In the genomic region with DNA sequence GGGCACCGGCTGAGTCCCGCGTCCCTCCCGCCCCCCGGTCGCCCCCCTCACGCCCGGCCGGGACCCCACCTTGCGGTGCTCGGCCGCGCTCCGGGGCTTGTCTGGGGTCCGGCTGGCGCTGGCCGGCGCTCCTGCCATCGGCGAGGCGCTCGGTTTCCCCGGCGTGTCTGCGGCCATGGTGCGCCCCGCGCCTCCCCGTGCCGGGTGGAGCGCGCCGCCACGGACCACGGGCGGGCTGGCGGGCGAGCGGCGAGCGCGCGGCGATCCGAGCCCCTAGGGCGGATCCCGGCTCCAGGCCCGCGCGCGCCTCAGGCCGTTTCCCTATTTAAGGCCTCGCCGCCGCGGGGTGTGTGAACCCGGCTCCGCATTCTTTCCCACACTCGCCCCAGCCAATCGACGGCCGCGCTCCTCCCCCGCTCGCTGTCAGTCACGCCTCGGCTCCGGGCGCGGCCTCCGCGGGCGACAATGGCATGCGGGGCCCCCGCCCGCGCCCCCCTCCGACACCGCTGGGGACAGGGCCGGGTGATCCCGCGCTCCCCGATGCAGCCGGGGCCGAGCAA, we compare ENCODE assay signal across 8 cellular contexts. TPM values are rescaled to one million over a fixed set of nuclear protein-coding genes. Genes with fewer than 3 reads are reported as not detected.
DNase-seq lines count a peak whose midpoint lies in the region; FAIRE-seq and TF ChIP-seq lines count a peak whose summit lies in the region.

A gene with protein sequence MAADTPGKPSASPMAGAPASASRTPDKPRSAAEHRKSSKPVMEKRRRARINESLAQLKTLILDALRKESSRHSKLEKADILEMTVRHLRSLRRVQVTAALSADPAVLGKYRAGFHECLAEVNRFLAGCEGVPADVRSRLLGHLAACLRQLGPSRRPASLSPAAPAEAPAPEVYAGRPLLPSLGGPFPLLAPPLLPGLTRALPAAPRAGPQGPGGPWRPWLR (minus strand): TSS at position 301 of the 560 bp plus-strand sequence. CDS start 124 bp downstream, at position 177.

- no peak for FAIRE-seq in kidney (lab: Jason Lieb, UNC)

- DNase-seq in NCI-H2029 (lab: John Stamatoyannopoulos, UW) (peak; percentile 22), NCI-H2029 treated with DMSO at 0.1 percent for 48 hours (lab: John Stamatoyannopoulos, UW) (no peak), NB4 (ENCODE audit: low read depth) (peak; percentile 37), choroid plexus epithelial cell (ENCODE audit: low read depth) (peak; percentile 95), kidney (peak; percentile 97), smooth muscle cell (lab: John Stamatoyannopoulos, UW; ENCODE audit: unreplicated experiment) (peak; percentile 89), SKM-1 (lab: John Stamatoyannopoulos, UW; ENCODE audit: unreplicated experiment) (no peak)

- H2AFZ ChIP-seq in smooth muscle cell (ENCODE audit: low read depth), result peak within 1 kb of the TSS; percentile 58

- no peaks in the 10 kb centered on the region for H3F3A ChIP-seq in smooth muscle cell (ENCODE audit: low read depth)

- H3K27ac ChIP-seq in kidney (ENCODE audit: low read depth in 2 of 2, low read length in 2 of 2) (peak within 1 kb of the TSS; percentile 90 to 97), smooth muscle cell (ENCODE audit: low read depth) (peak within 1 kb of the TSS; percentile 94)

- peaks cover 0 to 12% of the 10 kb centered on the region in 2 donors for H3K4me1 ChIP-seq in kidney (ENCODE audit: control insufficient read depth in 1 of 2, insufficient read depth in 1 of 2, low read depth in 1 of 2, low read length in 2 of 2)
- peaks cover 6% of the 10 kb centered on the region for H3K4me1 ChIP-seq in smooth muscle cell (ENCODE audit: low read depth)

- H3K36me3 ChIP-seq in kidney (ENCODE audit: control insufficient read depth in 1 of 2, insufficient read depth in 2 of 2, low read length in 2 of 2) (no peaks in the 10 kb centered on the region), smooth muscle cell (ENCODE audit: low read depth) (no peaks in the 10 kb centered on the region)

- H3K4me3 ChIP-seq in NB4 (ENCODE audit: low read depth, low read length), result no peak within 1 kb of the TSS
- H3K4me3 ChIP-seq in WI38 (ENCODE audit: low read depth, low read length), result peak within 1 kb of the TSS; percentile 65
- H3K4me3 ChIP-seq in choroid plexus epithelial cell (ENCODE audit: low read depth, low read length), result peak within 1 kb of the TSS; percentile 69
- peak within 1 kb of the TSS; percentile 38 to 59 for H3K4me3 ChIP-seq in kidney (ENCODE audit: low read length in 2 of 2)
- H3K4me3 ChIP-seq in smooth muscle cell, result peak within 1 kb of the TSS; percentile 70

- intact Hi-C loops in kidney (cut with DNase I), result no loop called here

- peaks cover 3% of the 10 kb centered on the region for H3K79me2 ChIP-seq in smooth muscle cell (ENCODE audit: low read depth)

- H3K9ac ChIP-seq in kidney (ENCODE audit: low read length in 2 of 2) (peak within 1 kb of the TSS; percentile 41 to 58), smooth muscle cell (ENCODE audit: low read depth) (peak within 1 kb of the TSS; percentile 88)

- no peaks in the 10 kb centered on the region for H3K9me3 ChIP-seq in kidney (ENCODE audit: control insufficient read depth in 1 of 2, low read length in 2 of 2)
- H3K9me3 ChIP-seq in smooth muscle cell (replicated peaks; ENCODE audit: low read depth), result no peaks in the 10 kb centered on the region

- WGBS in smooth muscle cell (ENCODE audit: low lambda C conversion rate), result 2% methylated on average over 75 of the region's 85 CpGs

- no peaks in the 10 kb centered on the region for H3K27me3 ChIP-seq in smooth muscle cell (ENCODE audit: low read depth)

- peak within 1 kb of the TSS; percentile 99 for H3K4me2 ChIP-seq in smooth muscle cell

- peaks cover 33% of the 10 kb centered on the region for H4K20me1 ChIP-seq in smooth muscle cell (ENCODE audit: low read depth)

- TF ChIP-seq CTCF in NB4 (IDR thresholded peaks at IDR 0.05; ENCODE audit: low read depth, low read length) (no peak), WI38 (IDR thresholded peaks at IDR 0.05; ENCODE audit: low read depth, low read length) (no peak), choroid plexus epithelial cell (conservative IDR thresholded peaks at IDR 0.05; ENCODE audit: low read depth, low read length) (no peak), kidney (IDR thresholded peaks at IDR 0.05; ENCODE audit: borderline replicate concordance, extremely low read depth, insufficient read depth) (no peak), smooth muscle cell (IDR thresholded peaks at IDR 0.05; ENCODE audit: borderline replicate concordance, insufficient read depth, poor library complexity, severe bottlenecking) (no peak)

- TF ChIP-seq POLR2A in NB4 (IDR thresholded peaks at IDR 0.05; ENCODE audit: extremely low read depth, insufficient read length), result no peak

RNA-seq across cellular contexts. Expression of the gene that starts here (rescaled TPM):
- total RNA-seq in kidney (32.0 TPM), smooth muscle cell (33.8 and 57.0 TPM in 2 replicates)
- polyA plus RNA-seq in kidney (ENCODE audit: insufficient read depth, low read depth, low replicate concordance) (15.8 TPM), smooth muscle cell (72.0 and 82.1 TPM in 2 replicates)

Comparison
In these comparisons a context has a peak if more than half of its experiments do, and no peak if none do; other contexts are left out.
1. DNase-seq: peak in NCI-H2029 (single experiment), NB4 (single experiment), choroid plexus epithelial cell (single experiment), kidney (single experiment) and smooth muscle cell (single experiment); none in NCI-H2029 treated with DMSO at 0.1 percent for 48 hours (single experiment) and SKM-1 (single experiment).